8 cellular contexts compared by ENCODE assay signal in genomic region chr11:15770798-15771414, GRCh38.
DNase-seq lines count a peak whose midpoint lies in the region; ATAC-seq and TF ChIP-seq lines count a peak whose summit lies in the region.

No MANE protein-coding gene starts in this region.

- no peak overlapping the region for H3K4me3 Mint-ChIP-seq in activated CD4-positive, alpha-beta memory T cell treated with anti-CD3 and anti-CD28 coated beads for 36 hours
- H3K4me3 Mint-ChIP-seq in activated CD4-positive, alpha-beta memory T cell treated with anti-CD3 and anti-CD28 coated beads, Interleukin-2, amount 10 ng/mL, durations not matched to agents 7 days and 5 days: no peak overlapping the region

- H3K27me3 Mint-ChIP-seq in activated CD4-positive, alpha-beta memory T cell treated with anti-CD3 and anti-CD28 coated beads for 36 hours: peaks cover under 1% of the 10 kb centered on the region
- H3K27me3 Mint-ChIP-seq in activated CD4-positive, alpha-beta memory T cell treated with anti-CD3 and anti-CD28 coated beads, Interleukin-2, amount 10 ng/mL, durations not matched to agents 7 days and 5 days: no peaks in the 10 kb centered on the region

- no peaks in the 10 kb centered on the region for H3K27me3 ChIP-seq in stomach

- no peaks in the 10 kb centered on the region for H3K36me3 Mint-ChIP-seq in activated CD4-positive, alpha-beta memory T cell treated with anti-CD3 and anti-CD28 coated beads for 36 hours
- H3K36me3 Mint-ChIP-seq in activated CD4-positive, alpha-beta memory T cell treated with anti-CD3 and anti-CD28 coated beads, Interleukin-2, amount 10 ng/mL, durations not matched to agents 7 days and 5 days (ENCODE audit: low read depth): no peaks in the 10 kb centered on the region

- H3K4me1 ChIP-seq in stomach: peaks cover 6 to 18% (median 11%) of the 10 kb centered on the region in 4 donors

- no peak overlapping the region for H3K4me3 ChIP-seq in stomach

- POLR2A ChIA-PET in activated CD4-positive, alpha-beta memory T cell treated with anti-CD3 and anti-CD28 coated beads for 36 hours (lab: Charles Lee): no interaction called here
- POLR2A ChIA-PET in activated CD4-positive, alpha-beta memory T cell treated with anti-CD3 and anti-CD28 coated beads, Interleukin-2, amount 10 ng/mL, durations not matched to agents 7 days and 5 days (lab: Charles Lee): no interaction called here

- H3K4me1 Mint-ChIP-seq in activated CD4-positive, alpha-beta memory T cell treated with anti-CD3 and anti-CD28 coated beads for 36 hours (ENCODE audit: low read depth): peaks cover 5% of the 10 kb centered on the region
- H3K4me1 Mint-ChIP-seq in activated CD4-positive, alpha-beta memory T cell treated with anti-CD3 and anti-CD28 coated beads, Interleukin-2, amount 10 ng/mL, durations not matched to agents 7 days and 5 days: no peaks in the 10 kb centered on the region

- no peak overlapping the region for H3K27ac ChIP-seq in stomach

- peak; percentile 50 for DNase-seq in activated CD4-positive, alpha-beta memory T cell treated with anti-CD3 and anti-CD28 coated beads for 36 hours
- no peak for DNase-seq in activated CD4-positive, alpha-beta memory T cell treated with anti-CD3 and anti-CD28 coated beads, Interleukin-2, amount 10 ng/mL, durations not matched to agents 7 days and 5 days
- peak; percentile 72 for DNase-seq in HT-29 (ENCODE audit: low spot score)
- DNase-seq in activated T-cell treated with anti-CD3 and anti-CD28 coated beads, Interleukin-2, amount 50 U/mL, for 48 hours: peak; percentile 52 to 54
- peak; percentile 30 for DNase-seq in iPS DF 4.7 (ENCODE audit: extremely low read depth, low spot score)
- peak; percentile 37 for DNase-seq in stomach

- ATAC-seq in GM21723 (IDR thresholded peaks at IDR 0.05; ENCODE audit: unreplicated experiment) (no peak), GM19397 (IDR thresholded peaks at IDR 0.05; ENCODE audit: unreplicated experiment) (no peak)

- intact Hi-C loops in activated CD4-positive, alpha-beta memory T cell treated with anti-CD3 and anti-CD28 coated beads for 36 hours (cut with micrococcal nuclease): no loop called here
- intact Hi-C loops in stomach (cut with DNase I; ENCODE audit: low total_unique reads): no loop called here

- H3K27ac Mint-ChIP-seq in activated CD4-positive, alpha-beta memory T cell treated with anti-CD3 and anti-CD28 coated beads for 36 hours: no peak overlapping the region
- H3K27ac Mint-ChIP-seq in activated CD4-positive, alpha-beta memory T cell treated with anti-CD3 and anti-CD28 coated beads, Interleukin-2, amount 10 ng/mL, durations not matched to agents 7 days and 5 days: no peak overlapping the region

- WGBS in stomach, 5 donors: 88 to 100% (median 96%) methylated on average over 1 of the region's 1 CpG

- TF ChIP-seq CTCF in stomach (IDR thresholded peaks at IDR 0.05): peak in 2 of 7 experiments; percentile 36 to 42

- H3K9me3 ChIP-seq in stomach: no peaks in the 10 kb centered on the region

- CTCF ChIA-PET in activated CD4-positive, alpha-beta memory T cell treated with anti-CD3 and anti-CD28 coated beads for 36 hours (lab: Charles Lee): no interaction called here
- CTCF ChIA-PET in activated CD4-positive, alpha-beta memory T cell treated with anti-CD3 and anti-CD28 coated beads, Interleukin-2, amount 10 ng/mL, durations not matched to agents 7 days and 5 days (lab: Charles Lee): no interaction called here

- H3K9me3 Mint-ChIP-seq in activated CD4-positive, alpha-beta memory T cell treated with anti-CD3 and anti-CD28 coated beads for 36 hours: no peaks in the 10 kb centered on the region
- H3K9me3 Mint-ChIP-seq in activated CD4-positive, alpha-beta memory T cell treated with anti-CD3 and anti-CD28 coated beads, Interleukin-2, amount 10 ng/mL, durations not matched to agents 7 days and 5 days: no peaks in the 10 kb centered on the region

- no peak for TF ChIP-seq POLR2A in stomach (IDR thresholded peaks at IDR 0.05)

- TF ChIP-seq EP300 in stomach (IDR thresholded peaks at IDR 0.05): no peak

- no peaks in the 10 kb centered on the region for H3K36me3 ChIP-seq in stomach
